ENCODE assay signal across 21 cellular contexts in the genomic region with DNA sequence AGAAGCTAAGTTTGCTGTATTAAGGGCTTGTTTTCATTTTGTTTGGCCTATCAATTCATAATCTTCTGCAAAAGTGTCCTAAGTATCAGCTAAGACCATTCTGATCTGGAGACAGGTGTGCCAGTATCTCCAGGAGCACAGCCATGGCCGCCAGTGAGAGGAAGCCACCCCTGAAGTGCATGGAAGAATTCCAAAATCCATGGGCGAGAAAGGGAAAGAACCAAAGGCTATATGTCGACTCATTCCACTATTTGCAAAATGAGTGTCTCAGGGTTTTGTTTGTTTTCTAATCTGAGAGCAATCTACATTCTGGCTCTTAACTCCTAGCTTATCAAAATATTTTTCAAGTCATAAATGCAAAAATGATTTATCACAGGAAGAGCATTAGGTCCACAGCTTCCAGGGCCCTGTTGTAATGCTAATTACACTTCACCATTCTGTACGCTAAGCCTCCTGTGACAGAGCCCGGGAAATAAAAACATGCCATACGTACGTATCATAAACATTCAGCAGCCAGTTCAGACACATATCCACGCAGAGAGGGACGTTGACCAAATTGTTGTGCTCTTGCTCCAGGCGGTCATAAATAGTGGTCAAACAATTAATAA.
DNase-seq lines count a peak whose midpoint lies in the region; ATAC-seq lines count a peak whose summit lies in the region.
"Had no signal": no experiment of that assay in that cellular context is flagged by ENCODE, and none has a peak within 500 bp of the region (broad histone marks: within the 10 kb centered on the region; RNA-seq: fewer than 3 reads in every experiment).

No MANE protein-coding gene starts in this region.

- peaks cover 11% of the 10 kb centered on the region for H3K4me1 ChIP-seq in HAP-1
- H3K4me1 ChIP-seq: right lobe of liver had no signal

- H3K4me3 ChIP-seq in HAP-1, result no peak overlapping the region
- H3K4me3 ChIP-seq: GM23338, right lobe of liver, tibial nerve had no signal

- H3K4me1 Mint-ChIP-seq in activated naive CD8-positive, alpha-beta T cell treated with anti-CD3 and anti-CD28 coated beads, Interleukin-2, amount 50 U/mL, for 24 hours, result no peaks in the 10 kb centered on the region
- H3K4me1 Mint-ChIP-seq: activated B cell treated with CpG ODN at 0.5 μM for 24 hours, IgD-negative memory B cell had no signal

- ATAC-seq in HG03354 (IDR thresholded peaks at IDR 0.05; ENCODE audit: poor library complexity, severe bottlenecking, unreplicated experiment) (no peak), HG02938 (IDR thresholded peaks at IDR 0.05; ENCODE audit: unreplicated experiment) (no peak)
- ATAC-seq in activated naive CD8-positive, alpha-beta T cell treated with anti-CD3 and anti-CD28 coated beads, Interleukin-2, amount 50 U/mL, for 24 hours, result no peak
- ATAC-seq: effector memory CD8-positive, alpha-beta T cell; GM23338; right lobe of liver had no signal

- no peaks in the 10 kb centered on the region for H3K27me3 Mint-ChIP-seq in activated naive CD8-positive, alpha-beta T cell treated with anti-CD3 and anti-CD28 coated beads, Interleukin-2, amount 50 U/mL, for 24 hours
- H3K27me3 Mint-ChIP-seq: activated B cell treated with CpG ODN at 0.5 μM for 24 hours; effector memory CD8-positive, alpha-beta T cell; IgD-negative memory B cell had no signal

- H3K36me3 Mint-ChIP-seq in activated naive CD8-positive, alpha-beta T cell treated with anti-CD3 and anti-CD28 coated beads, Interleukin-2, amount 50 U/mL, for 24 hours (ENCODE audit: low read depth), result no peaks in the 10 kb centered on the region
- H3K36me3 Mint-ChIP-seq: IgD-negative memory B cell had no signal

- no peaks in the 10 kb centered on the region for H3K36me3 ChIP-seq in HAP-1 (replicated peaks)
- H3K36me3 ChIP-seq: tibial nerve had no signal

- in situ Hi-C loops in HAP-1 (cut with MboI; ENCODE audit: low sequenced_read_pairs), result no loop called here

- no peaks in the 10 kb centered on the region for H3K9me3 Mint-ChIP-seq in activated naive CD8-positive, alpha-beta T cell treated with anti-CD3 and anti-CD28 coated beads, Interleukin-2, amount 50 U/mL, for 24 hours
- H3K9me3 Mint-ChIP-seq: activated B cell treated with CpG ODN at 0.5 μM for 24 hours; activated naive CD4-positive, alpha-beta T cell treated with anti-CD3 and anti-CD28 coated beads for 36 hours; effector memory CD8-positive, alpha-beta T cell; GM23338; IgD-negative memory B cell had no signal

- H3K27ac Mint-ChIP-seq in activated naive CD8-positive, alpha-beta T cell treated with anti-CD3 and anti-CD28 coated beads, Interleukin-2, amount 50 U/mL, for 24 hours, result no peak overlapping the region
- H3K27ac Mint-ChIP-seq: activated B cell treated with CpG ODN at 0.5 μM for 24 hours; activated naive CD4-positive, alpha-beta T cell treated with anti-CD3 and anti-CD28 coated beads for 36 hours; effector memory CD8-positive, alpha-beta T cell; GM23338; IgD-negative memory B cell had no signal

- H3K9me3 ChIP-seq in HAP-1, result no peaks in the 10 kb centered on the region
- H3K9me3 ChIP-seq: right lobe of liver, tibial nerve had no signal

- DNase-seq in A172 (ENCODE audit: low spot score) (peak; percentile 42), HAP-1 (ENCODE audit: low spot score in 2 of 2) (peak; percentile 52 to 80), T1000 (lab: John Stamatoyannopoulos, UW) (peak; percentile 15), iris pigment epithelial cell (ENCODE audit: low read depth) (peak; percentile 48), AG08396 (ENCODE audit: low spot score) (no peak)
- no peak for DNase-seq in activated naive CD8-positive, alpha-beta T cell treated with anti-CD3 and anti-CD28 coated beads, Interleukin-2, amount 50 U/mL, for 24 hours
- DNase-seq: activated B cell treated with CpG ODN at 0.5 μM for 24 hours; activated CD8-positive, alpha-beta memory T cell treated with anti-CD3 and anti-CD28 coated beads, Interleukin-2, amount 50 U/mL, for 4 hours; activated naive CD4-positive, alpha-beta T cell treated with anti-CD3 and anti-CD28 coated beads for 36 hours; Calu3; effector memory CD8-positive, alpha-beta T cell; foreskin melanocyte; NCI-H1048; OCI-M1; right lobe of liver; stimulated activated CD4-positive, alpha-beta T cell treated with anti-CD3 and anti-CD28 coated beads, Interleukin-4, amount 100 ng/mL, for 4 hours had no signal

- no peak overlapping the region for H3K4me3 Mint-ChIP-seq in activated naive CD8-positive, alpha-beta T cell treated with anti-CD3 and anti-CD28 coated beads, Interleukin-2, amount 50 U/mL, for 24 hours
- H3K4me3 Mint-ChIP-seq: activated B cell treated with CpG ODN at 0.5 μM for 24 hours; activated naive CD4-positive, alpha-beta T cell treated with anti-CD3 and anti-CD28 coated beads for 36 hours; effector memory CD8-positive, alpha-beta T cell; GM23338; IgD-negative memory B cell had no signal

- no peaks in the 10 kb centered on the region for H3K27me3 ChIP-seq in HAP-1 (ENCODE audit: low read depth)
- H3K27me3 ChIP-seq: right lobe of liver, tibial nerve had no signal

Comparison
In these comparisons a context has a peak if more than half of its experiments do, and no peak if none do; other contexts are left out.
1. DNase-seq: peak in A172 (single experiment), HAP-1 (2 of 2), T1000 (single experiment) and iris pigment epithelial cell (single experiment); none in AG08396 (single experiment) and activated naive CD8-positive, alpha-beta T cell treated with anti-CD3 and anti-CD28 coated beads, Interleukin-2, amount 50 U/mL, for 24 hours (single experiment).